ENCODE assay signal across 8 cellular contexts in genomic region chr1:183804916-183805734, GRCh38. TPM values are rescaled to one million over a fixed set of nuclear protein-coding genes. Genes with fewer than 3 reads are reported as not detected.
DNase-seq lines count a peak whose midpoint lies in the region; ATAC-seq and TF ChIP-seq lines count a peak whose summit lies in the region.

RGL1 (plus strand) TSS chr1:183805120; CDS start chr1:183805298, 178 bp downstream.

- intact Hi-C loops in Calu3 (cut with micrococcal nuclease; ENCODE audit: unreplicated experiment) = loop anchor here (5.0 to 10.0 kb wide), 3 partner anchors 77 to 110 kb away; no protein-coding TSS in a partner anchor

- peak within 1 kb of the TSS; percentile 83 for H3K4me3 Mint-ChIP-seq in Calu3 (ENCODE audit: low read depth, unreplicated experiment)

- H3K27ac Mint-ChIP-seq in Calu3 (ENCODE audit: unreplicated experiment) = peak within 1 kb of the TSS; percentile 32

- H3K27ac ChIP-seq in caudate nucleus (ENCODE audit: low read depth, low read length) = peak within 1 kb of the TSS; percentile 91

- no peaks in the 10 kb centered on the region for H3K27me3 Mint-ChIP-seq in Calu3 (ENCODE audit: unreplicated experiment)

- BruUV-seq in Calu3 (replicated peaks; lab: Mats Ljungman, UMichigan) = TSS peak; percentile 62

- peaks cover 19% of the 10 kb centered on the region for H3K36me3 Mint-ChIP-seq in Calu3 (ENCODE audit: insufficient read depth, unreplicated experiment)

- H3K4me3 ChIP-seq in skeletal muscle cell (ENCODE audit: low read depth, low read length) = peak within 1 kb of the TSS; percentile 72

- no peak for TF ChIP-seq CTCF in Calu3 (IDR thresholded peaks at IDR 0.05; ENCODE audit: unreplicated experiment)

- peaks cover 7% of the 10 kb centered on the region for H3K9me3 Mint-ChIP-seq in Calu3 (ENCODE audit: low read depth, unreplicated experiment)

- CTCF ChIA-PET in Calu3 (lab: Charles Lee) = interaction anchor here (0.5 kb wide), 1 partner anchor 92 kb away, joined by 4 read pairs; no protein-coding TSS in a partner anchor

- ATAC-seq in GM19455 (IDR thresholded peaks at IDR 0.05; ENCODE audit: unreplicated experiment) = peak; percentile 51

- no peaks in the 10 kb centered on the region for H3K4me1 Mint-ChIP-seq in Calu3 (ENCODE audit: low read depth, unreplicated experiment)

- DNase-seq in Calu3 (peak; percentile 64), HT1080 (ENCODE audit: low read depth) (peak; percentile 30), SW480 (ENCODE audit: low spot score) (peak; percentile 72), caudate nucleus (lab: John Stamatoyannopoulos, UW) (peak in 55 of 61 donors; percentile 14 to 84 (median 60)), inferior parietal cortex (ENCODE audit: extremely low spot score) (peak; percentile 79), skeletal muscle cell (ENCODE audit: low read depth) (peak; percentile 33), GOT3 (lab: John Stamatoyannopoulos, UW) (no peak)

RNA-seq across cellular contexts. Expression of gene RGL1, which starts in this region (rescaled TPM):
- total RNA-seq in Calu3 (2022) = 2.7 and 4.8 TPM in 2 replicates
- total RNA-seq in HT1080 (2014; rRNA removed; shearing (Covaris generic)) = 3.9 and 4.2 TPM in 2 replicates
- polyA plus RNA-seq in HT1080 (2015; cell fraction: cytosol; rRNA removed) = 2.4 and 2.5 TPM in 2 replicates
- polyA plus RNA-seq in HT1080 (2015; cell fraction: nucleus; rRNA removed) = 2.5 and 2.7 TPM in 2 replicates
